ENCODE assay signal across 1 cellular context in the genomic region with DNA sequence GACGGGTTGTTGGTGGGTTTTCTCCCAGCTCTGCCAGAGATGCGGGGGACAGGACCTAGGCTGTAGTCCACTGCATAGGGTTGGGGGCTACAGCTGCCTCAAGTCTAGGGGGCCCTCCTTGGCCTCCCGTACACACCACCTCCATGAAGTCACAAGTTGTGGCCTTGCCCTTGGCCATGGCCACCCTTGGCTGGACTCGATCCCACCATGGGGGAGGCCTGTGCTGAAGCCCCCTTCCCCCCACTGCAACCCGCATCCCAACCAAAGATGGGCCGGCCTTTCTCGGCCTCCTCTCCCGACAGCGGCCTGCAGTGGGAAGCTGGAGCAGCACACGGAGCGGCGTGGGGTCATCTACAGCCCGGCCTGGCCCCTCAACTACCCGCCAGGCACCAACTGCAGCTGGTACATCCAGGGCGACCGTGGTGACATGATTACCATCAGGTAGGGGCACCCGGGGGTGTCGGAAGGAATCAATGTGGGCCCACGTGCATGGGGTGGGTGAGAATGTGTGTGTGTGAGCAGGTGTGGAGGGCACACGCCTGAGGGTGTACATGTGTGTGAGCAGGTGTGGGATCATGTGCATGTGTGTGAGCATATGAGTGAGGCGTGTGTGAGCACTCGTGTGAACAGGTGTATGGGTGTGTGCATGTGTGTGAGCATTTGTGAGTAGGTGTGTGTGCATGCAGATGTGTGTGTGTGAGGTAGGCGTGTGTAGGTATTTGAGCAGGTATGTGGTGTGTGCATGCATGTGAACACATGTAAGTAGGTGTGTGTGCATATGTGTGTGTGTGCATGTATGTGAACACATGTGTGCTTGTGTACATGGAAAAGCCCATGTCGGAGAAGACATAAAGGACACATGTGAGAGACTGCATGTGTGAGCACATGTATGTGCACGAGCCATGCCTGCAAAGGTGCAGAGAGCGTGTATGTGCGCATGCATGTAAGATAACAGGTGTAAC.
TF ChIP-seq lines count a peak whose summit lies in the region.

No MANE protein-coding gene starts in this region.

TF ChIP-seq in HEK293, 187 proteins besides CTCF, POLR2A, EP300 and RAD21 (continued from another document and continues in another):
- TF ChIP-seq, protein P1, sequence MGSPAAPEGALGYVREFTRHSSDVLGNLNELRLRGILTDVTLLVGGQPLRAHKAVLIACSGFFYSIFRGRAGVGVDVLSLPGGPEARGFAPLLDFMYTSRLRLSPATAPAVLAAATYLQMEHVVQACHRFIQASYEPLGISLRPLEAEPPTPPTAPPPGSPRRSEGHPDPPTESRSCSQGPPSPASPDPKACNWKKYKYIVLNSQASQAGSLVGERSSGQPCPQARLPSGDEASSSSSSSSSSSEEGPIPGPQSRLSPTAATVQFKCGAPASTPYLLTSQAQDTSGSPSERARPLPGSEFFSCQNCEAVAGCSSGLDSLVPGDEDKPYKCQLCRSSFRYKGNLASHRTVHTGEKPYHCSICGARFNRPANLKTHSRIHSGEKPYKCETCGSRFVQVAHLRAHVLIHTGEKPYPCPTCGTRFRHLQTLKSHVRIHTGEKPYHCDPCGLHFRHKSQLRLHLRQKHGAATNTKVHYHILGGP (tag by site-specific recombination; IDR thresholded peaks at IDR 0.05): no peak
- TF ChIP-seq, protein P2, sequence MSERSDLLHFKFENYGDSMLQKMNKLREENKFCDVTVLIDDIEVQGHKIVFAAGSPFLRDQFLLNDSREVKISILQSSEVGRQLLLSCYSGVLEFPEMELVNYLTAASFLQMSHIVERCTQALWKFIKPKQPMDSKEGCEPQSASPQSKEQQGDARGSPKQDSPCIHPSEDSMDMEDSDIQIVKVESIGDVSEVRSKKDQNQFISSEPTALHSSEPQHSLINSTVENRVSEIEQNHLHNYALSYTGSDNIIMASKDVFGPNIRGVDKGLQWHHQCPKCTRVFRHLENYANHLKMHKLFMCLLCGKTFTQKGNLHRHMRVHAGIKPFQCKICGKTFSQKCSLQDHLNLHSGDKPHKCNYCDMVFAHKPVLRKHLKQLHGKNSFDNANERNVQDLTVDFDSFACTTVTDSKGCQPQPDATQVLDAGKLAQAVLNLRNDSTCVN (tag by site-specific recombination; optimal IDR thresholded peaks at IDR 0.05): no peak
- no peak for TF ChIP-seq ZNF214 (tag by site-specific recombination; IDR thresholded peaks at IDR 0.05; ENCODE audit: borderline replicate concordance)
- TF ChIP-seq, protein P3, sequence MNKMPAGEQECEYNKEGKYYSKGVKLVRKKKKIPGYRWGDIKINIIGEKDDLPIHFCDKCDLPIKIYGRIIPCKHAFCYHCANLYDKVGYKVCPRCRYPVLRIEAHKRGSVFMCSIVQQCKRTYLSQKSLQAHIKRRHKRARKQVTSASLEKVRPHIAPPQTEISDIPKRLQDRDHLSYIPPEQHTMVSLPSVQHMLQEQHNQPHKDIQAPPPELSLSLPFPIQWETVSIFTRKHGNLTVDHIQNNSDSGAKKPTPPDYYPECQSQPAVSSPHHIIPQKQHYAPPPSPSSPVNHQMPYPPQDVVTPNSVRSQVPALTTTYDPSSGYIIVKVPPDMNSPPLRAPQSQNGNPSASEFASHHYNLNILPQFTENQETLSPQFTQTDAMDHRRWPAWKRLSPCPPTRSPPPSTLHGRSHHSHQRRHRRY (tag by site-specific recombination; IDR thresholded peaks at IDR 0.05): no peak
- no peak for TF ChIP-seq ZNF155 (tag by site-specific recombination; IDR thresholded peaks at IDR 0.05)
- no peak for TF ChIP-seq MZF1 (tag by site-specific recombination; IDR thresholded peaks at IDR 0.05; ENCODE audit: borderline replicate concordance)
- no peak for TF ChIP-seq ZNF596 (tag by site-specific recombination; IDR thresholded peaks at IDR 0.05)
- no peak for TF ChIP-seq SALL2 (tag by site-specific recombination; IDR thresholded peaks at IDR 0.05; ENCODE audit: borderline replicate concordance)
- peak; percentile 82 for TF ChIP-seq EGR2 (tag by site-specific recombination; IDR thresholded peaks at IDR 0.05; ENCODE audit: low read depth)
- TF ChIP-seq, protein P4, sequence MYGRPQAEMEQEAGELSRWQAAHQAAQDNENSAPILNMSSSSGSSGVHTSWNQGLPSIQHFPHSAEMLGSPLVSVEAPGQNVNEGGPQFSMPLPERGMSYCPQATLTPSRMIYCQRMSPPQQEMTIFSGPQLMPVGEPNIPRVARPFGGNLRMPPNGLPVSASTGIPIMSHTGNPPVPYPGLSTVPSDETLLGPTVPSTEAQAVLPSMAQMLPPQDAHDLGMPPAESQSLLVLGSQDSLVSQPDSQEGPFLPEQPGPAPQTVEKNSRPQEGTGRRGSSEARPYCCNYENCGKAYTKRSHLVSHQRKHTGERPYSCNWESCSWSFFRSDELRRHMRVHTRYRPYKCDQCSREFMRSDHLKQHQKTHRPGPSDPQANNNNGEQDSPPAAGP (tag by site-specific recombination; IDR thresholded peaks at IDR 0.05): peak; percentile 23; the same call in 1 of the 2 replicates
- TF ChIP-seq, protein P5, sequence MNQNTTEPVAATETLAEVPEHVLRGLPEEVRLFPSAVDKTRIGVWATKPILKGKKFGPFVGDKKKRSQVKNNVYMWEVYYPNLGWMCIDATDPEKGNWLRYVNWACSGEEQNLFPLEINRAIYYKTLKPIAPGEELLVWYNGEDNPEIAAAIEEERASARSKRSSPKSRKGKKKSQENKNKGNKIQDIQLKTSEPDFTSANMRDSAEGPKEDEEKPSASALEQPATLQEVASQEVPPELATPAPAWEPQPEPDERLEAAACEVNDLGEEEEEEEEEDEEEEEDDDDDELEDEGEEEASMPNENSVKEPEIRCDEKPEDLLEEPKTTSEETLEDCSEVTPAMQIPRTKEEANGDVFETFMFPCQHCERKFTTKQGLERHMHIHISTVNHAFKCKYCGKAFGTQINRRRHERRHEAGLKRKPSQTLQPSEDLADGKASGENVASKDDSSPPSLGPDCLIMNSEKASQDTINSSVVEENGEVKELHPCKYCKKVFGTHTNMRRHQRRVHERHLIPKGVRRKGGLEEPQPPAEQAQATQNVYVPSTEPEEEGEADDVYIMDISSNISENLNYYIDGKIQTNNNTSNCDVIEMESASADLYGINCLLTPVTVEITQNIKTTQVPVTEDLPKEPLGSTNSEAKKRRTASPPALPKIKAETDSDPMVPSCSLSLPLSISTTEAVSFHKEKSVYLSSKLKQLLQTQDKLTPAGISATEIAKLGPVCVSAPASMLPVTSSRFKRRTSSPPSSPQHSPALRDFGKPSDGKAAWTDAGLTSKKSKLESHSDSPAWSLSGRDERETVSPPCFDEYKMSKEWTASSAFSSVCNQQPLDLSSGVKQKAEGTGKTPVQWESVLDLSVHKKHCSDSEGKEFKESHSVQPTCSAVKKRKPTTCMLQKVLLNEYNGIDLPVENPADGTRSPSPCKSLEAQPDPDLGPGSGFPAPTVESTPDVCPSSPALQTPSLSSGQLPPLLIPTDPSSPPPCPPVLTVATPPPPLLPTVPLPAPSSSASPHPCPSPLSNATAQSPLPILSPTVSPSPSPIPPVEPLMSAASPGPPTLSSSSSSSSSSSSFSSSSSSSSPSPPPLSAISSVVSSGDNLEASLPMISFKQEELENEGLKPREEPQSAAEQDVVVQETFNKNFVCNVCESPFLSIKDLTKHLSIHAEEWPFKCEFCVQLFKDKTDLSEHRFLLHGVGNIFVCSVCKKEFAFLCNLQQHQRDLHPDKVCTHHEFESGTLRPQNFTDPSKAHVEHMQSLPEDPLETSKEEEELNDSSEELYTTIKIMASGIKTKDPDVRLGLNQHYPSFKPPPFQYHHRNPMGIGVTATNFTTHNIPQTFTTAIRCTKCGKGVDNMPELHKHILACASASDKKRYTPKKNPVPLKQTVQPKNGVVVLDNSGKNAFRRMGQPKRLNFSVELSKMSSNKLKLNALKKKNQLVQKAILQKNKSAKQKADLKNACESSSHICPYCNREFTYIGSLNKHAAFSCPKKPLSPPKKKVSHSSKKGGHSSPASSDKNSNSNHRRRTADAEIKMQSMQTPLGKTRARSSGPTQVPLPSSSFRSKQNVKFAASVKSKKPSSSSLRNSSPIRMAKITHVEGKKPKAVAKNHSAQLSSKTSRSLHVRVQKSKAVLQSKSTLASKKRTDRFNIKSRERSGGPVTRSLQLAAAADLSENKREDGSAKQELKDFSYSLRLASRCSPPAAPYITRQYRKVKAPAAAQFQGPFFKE (tag by site-specific recombination; IDR thresholded peaks at IDR 0.05; ENCODE audit: borderline replicate concordance): no peak
- peak; percentile 39; the same call in 1 of the 2 replicates for TF ChIP-seq KLF8 (tag by site-specific recombination; IDR thresholded peaks at IDR 0.05)
- TF ChIP-seq, protein P6, sequence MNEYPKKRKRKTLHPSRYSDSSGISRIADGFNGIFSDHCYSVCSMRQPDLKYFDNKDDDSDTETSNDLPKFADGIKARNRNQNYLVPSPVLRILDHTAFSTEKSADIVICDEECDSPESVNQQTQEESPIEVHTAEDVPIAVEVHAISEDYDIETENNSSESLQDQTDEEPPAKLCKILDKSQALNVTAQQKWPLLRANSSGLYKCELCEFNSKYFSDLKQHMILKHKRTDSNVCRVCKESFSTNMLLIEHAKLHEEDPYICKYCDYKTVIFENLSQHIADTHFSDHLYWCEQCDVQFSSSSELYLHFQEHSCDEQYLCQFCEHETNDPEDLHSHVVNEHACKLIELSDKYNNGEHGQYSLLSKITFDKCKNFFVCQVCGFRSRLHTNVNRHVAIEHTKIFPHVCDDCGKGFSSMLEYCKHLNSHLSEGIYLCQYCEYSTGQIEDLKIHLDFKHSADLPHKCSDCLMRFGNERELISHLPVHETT (tag by site-specific recombination; IDR thresholded peaks at IDR 0.05): no peak
- TF ChIP-seq ZNF202 (tag by site-specific recombination; IDR thresholded peaks at IDR 0.05; ENCODE audit: borderline replicate concordance): no peak
- no peak for TF ChIP-seq ZNF146 (tag by site-specific recombination; IDR thresholded peaks at IDR 0.05)
- no peak for TF ChIP-seq ZNF548 (tag by site-specific recombination; IDR thresholded peaks at IDR 0.05)
- TF ChIP-seq, protein P7, sequence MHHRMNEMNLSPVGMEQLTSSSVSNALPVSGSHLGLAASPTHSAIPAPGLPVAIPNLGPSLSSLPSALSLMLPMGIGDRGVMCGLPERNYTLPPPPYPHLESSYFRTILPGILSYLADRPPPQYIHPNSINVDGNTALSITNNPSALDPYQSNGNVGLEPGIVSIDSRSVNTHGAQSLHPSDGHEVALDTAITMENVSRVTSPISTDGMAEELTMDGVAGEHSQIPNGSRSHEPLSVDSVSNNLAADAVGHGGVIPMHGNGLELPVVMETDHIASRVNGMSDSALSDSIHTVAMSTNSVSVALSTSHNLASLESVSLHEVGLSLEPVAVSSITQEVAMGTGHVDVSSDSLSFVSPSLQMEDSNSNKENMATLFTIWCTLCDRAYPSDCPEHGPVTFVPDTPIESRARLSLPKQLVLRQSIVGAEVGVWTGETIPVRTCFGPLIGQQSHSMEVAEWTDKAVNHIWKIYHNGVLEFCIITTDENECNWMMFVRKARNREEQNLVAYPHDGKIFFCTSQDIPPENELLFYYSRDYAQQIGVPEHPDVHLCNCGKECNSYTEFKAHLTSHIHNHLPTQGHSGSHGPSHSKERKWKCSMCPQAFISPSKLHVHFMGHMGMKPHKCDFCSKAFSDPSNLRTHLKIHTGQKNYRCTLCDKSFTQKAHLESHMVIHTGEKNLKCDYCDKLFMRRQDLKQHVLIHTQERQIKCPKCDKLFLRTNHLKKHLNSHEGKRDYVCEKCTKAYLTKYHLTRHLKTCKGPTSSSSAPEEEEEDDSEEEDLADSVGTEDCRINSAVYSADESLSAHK (tag by site-specific recombination; IDR thresholded peaks at IDR 0.05): no peak
- TF ChIP-seq, protein P8, sequence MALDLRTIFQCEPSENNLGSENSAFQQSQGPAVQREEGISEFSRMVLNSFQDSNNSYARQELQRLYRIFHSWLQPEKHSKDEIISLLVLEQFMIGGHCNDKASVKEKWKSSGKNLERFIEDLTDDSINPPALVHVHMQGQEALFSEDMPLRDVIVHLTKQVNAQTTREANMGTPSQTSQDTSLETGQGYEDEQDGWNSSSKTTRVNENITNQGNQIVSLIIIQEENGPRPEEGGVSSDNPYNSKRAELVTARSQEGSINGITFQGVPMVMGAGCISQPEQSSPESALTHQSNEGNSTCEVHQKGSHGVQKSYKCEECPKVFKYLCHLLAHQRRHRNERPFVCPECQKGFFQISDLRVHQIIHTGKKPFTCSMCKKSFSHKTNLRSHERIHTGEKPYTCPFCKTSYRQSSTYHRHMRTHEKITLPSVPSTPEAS (tag by site-specific recombination; IDR thresholded peaks at IDR 0.05): 0 out of 2 replicates have a peak, but pooled peaks have one; percentile 20
- no peak for TF ChIP-seq ZNF223 (tag by site-specific recombination; IDR thresholded peaks at IDR 0.05)
- TF ChIP-seq ZBTB7A (tag by site-specific recombination; IDR thresholded peaks at IDR 0.05; ENCODE audit: low read depth): no peak
- peak; percentile 79 for TF ChIP-seq ZFHX2 (tag by site-specific recombination; conservative IDR thresholded peaks at IDR 0.05)
- no peak for TF ChIP-seq ZNF426 (tag by site-specific recombination; IDR thresholded peaks at IDR 0.05)
- no peak for TF ChIP-seq ZNF768 (tag by site-specific recombination; IDR thresholded peaks at IDR 0.05)
- no peak for TF ChIP-seq ZNF701 (tag by site-specific recombination; IDR thresholded peaks at IDR 0.05)
- 0 out of 2 replicates have a peak, but pooled peaks have one; percentile 33 for TF ChIP-seq ZBTB48 (tag by site-specific recombination; IDR thresholded peaks at IDR 0.05)
- no peak for TF ChIP-seq ZNF112 (tag by site-specific recombination; IDR thresholded peaks at IDR 0.05)
- TF ChIP-seq ZNF670 (tag by site-specific recombination; IDR thresholded peaks at IDR 0.05; ENCODE audit: low read depth): no peak
- no peak for TF ChIP-seq KLF7 (tag by site-specific recombination; IDR thresholded peaks at IDR 0.05; ENCODE audit: borderline replicate concordance)
- TF ChIP-seq MEIS1 (CRISPR knock-in tag; IDR thresholded peaks at IDR 0.05; ENCODE audit: borderline replicate concordance): no peak
- TF ChIP-seq ZXDB (tag by site-specific recombination; IDR thresholded peaks at IDR 0.05): no peak
- TF ChIP-seq ZNF830 (tag by site-specific recombination; IDR thresholded peaks at IDR 0.05; ENCODE audit: low read depth): no peak
- TF ChIP-seq ZNF561 (tag by site-specific recombination; IDR thresholded peaks at IDR 0.05; ENCODE audit: borderline replicate concordance): no peak
- peak; percentile 55; the same call in 1 of the 2 replicates for TF ChIP-seq GLIS2 (tag by site-specific recombination; IDR thresholded peaks at IDR 0.05)
- 0 out of 2 replicates have a peak, but pooled peaks have one; percentile 24 for TF ChIP-seq ZNF544 (tag by site-specific recombination; IDR thresholded peaks at IDR 0.05)
- TF ChIP-seq, protein P9, sequence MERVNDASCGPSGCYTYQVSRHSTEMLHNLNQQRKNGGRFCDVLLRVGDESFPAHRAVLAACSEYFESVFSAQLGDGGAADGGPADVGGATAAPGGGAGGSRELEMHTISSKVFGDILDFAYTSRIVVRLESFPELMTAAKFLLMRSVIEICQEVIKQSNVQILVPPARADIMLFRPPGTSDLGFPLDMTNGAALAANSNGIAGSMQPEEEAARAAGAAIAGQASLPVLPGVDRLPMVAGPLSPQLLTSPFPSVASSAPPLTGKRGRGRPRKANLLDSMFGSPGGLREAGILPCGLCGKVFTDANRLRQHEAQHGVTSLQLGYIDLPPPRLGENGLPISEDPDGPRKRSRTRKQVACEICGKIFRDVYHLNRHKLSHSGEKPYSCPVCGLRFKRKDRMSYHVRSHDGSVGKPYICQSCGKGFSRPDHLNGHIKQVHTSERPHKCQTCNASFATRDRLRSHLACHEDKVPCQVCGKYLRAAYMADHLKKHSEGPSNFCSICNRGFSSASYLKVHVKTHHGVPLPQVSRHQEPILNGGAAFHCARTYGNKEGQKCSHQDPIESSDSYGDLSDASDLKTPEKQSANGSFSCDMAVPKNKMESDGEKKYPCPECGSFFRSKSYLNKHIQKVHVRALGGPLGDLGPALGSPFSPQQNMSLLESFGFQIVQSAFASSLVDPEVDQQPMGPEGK (tag by site-specific recombination; IDR thresholded peaks at IDR 0.05): 0 out of 2 replicates have a peak, but pooled peaks have one; percentile 32
- peak; percentile 58; the same call in 1 of the 2 replicates for TF ChIP-seq ZNF248 (tag by site-specific recombination; IDR thresholded peaks at IDR 0.05)
- TF ChIP-seq ZNF510 (tag by site-specific recombination; IDR thresholded peaks at IDR 0.05; ENCODE audit: insufficient replicate concordance): no peak
- no peak for TF ChIP-seq ZNF585B (tag by site-specific recombination; IDR thresholded peaks at IDR 0.05)
